In the genomic region with DNA sequence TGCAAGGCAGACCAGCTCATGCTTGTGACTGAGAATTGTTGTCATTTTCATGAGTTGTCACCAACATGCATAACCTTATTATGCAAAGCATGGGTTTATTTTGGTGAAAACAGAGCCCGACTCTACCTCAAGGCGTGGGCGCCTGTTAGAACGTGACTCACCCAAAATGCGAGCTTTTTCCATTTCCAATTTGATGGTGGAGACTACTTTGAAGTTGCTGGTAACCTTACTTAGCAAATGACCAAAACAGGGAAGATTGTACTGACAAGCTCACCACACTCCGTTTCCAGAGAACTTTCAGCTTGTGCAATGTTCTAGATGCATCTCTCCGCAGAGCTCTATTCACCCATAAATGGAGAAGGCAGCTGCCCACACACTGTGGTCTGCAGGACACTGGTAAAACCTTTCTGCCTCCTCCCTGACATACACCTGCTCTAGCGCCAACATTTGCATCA, we compare ENCODE assay signal across 8 cellular contexts.
A peak's percentile ranks its signal among the peaks of the same experiment; 100 is the strongest.
DNase-seq lines count a peak whose midpoint lies in the region; ATAC-seq and FAIRE-seq lines count a peak whose summit lies in the region.

No MANE protein-coding gene starts in this region.

- H3K9ac ChIP-seq in neuronal stem cell (ENCODE audit: low read depth, low read length, poor library complexity): no peak overlapping the region

- peaks cover 5% of the 10 kb centered on the region for H3K27me3 Mint-ChIP-seq in activated CD8-positive, alpha-beta memory T cell treated with anti-CD3 and anti-CD28 coated beads, Interleukin-2, amount 10 ng/mL, durations not matched to agents 7 days and 5 days

- peaks cover 0 to 11% (median 0%) of the 10 kb centered on the region in 3 experiments for H3K27me3 ChIP-seq in neuronal stem cell (ENCODE audit: control insufficient read depth in 3 of 3, insufficient read depth in 3 of 3, low read depth in 1 of 3, low read length in 3 of 3)

- ATAC-seq in HG03045 (IDR thresholded peaks at IDR 0.05; ENCODE audit: unreplicated experiment): peak; percentile 80
- peak; percentile 76 for ATAC-seq in activated CD8-positive, alpha-beta memory T cell treated with anti-CD3 and anti-CD28 coated beads, Interleukin-2, amount 10 ng/mL, durations not matched to agents 7 days and 5 days

- H3K36me3 ChIP-seq in neuronal stem cell (replicated peaks in 1 of 2; ENCODE audit: control insufficient read depth in 2 of 2, insufficient read depth in 2 of 2, low read length in 2 of 2): no peaks in the 10 kb centered on the region

- peak; percentile 49 for FAIRE-seq in GM19239 (lab: Jason Lieb, UNC)

- no peak overlapping the region for H3K4me3 ChIP-seq in neuronal stem cell (ENCODE audit: low read length in 2 of 2)

- H3K27ac ChIP-seq in neuronal stem cell (replicated peaks; ENCODE audit: low read length): no peak overlapping the region

- H2AFZ ChIP-seq in neuronal stem cell (ENCODE audit: low read length): no peak overlapping the region

- H3K9me3 Mint-ChIP-seq in activated CD8-positive, alpha-beta memory T cell treated with anti-CD3 and anti-CD28 coated beads, Interleukin-2, amount 10 ng/mL, durations not matched to agents 7 days and 5 days (ENCODE audit: low read depth): no peaks in the 10 kb centered on the region

- CTCF ChIA-PET in activated CD8-positive, alpha-beta memory T cell treated with anti-CD3 and anti-CD28 coated beads, Interleukin-2, amount 10 ng/mL, durations not matched to agents 7 days and 5 days (lab: Charles Lee): no interaction called here

- no peaks in the 10 kb centered on the region for H3K36me3 Mint-ChIP-seq in activated CD8-positive, alpha-beta memory T cell treated with anti-CD3 and anti-CD28 coated beads, Interleukin-2, amount 10 ng/mL, durations not matched to agents 7 days and 5 days

- H3K27ac Mint-ChIP-seq in activated CD8-positive, alpha-beta memory T cell treated with anti-CD3 and anti-CD28 coated beads, Interleukin-2, amount 10 ng/mL, durations not matched to agents 7 days and 5 days: peak overlapping the region; percentile 22

- H3K4me1 Mint-ChIP-seq in activated CD8-positive, alpha-beta memory T cell treated with anti-CD3 and anti-CD28 coated beads, Interleukin-2, amount 10 ng/mL, durations not matched to agents 7 days and 5 days: peaks cover 24% of the 10 kb centered on the region

- H3K23ac ChIP-seq in neuronal stem cell (ENCODE audit: low read depth, low read length, poor library complexity): no peak overlapping the region

- no CpG with 5 or more reads among the region's 8 CpGs for WGBS in neuronal stem cell (ENCODE audit: extremely low coverage in 2 of 2, insufficient read length in 2 of 2, insufficient replicate concordance in 1 of 2), 2 donors

- H3K79me1 ChIP-seq in neuronal stem cell (ENCODE audit: low read depth, low read length): no peaks in the 10 kb centered on the region

- H4K8ac ChIP-seq in neuronal stem cell (ENCODE audit: low read depth, low read length): no peak overlapping the region

- no peak overlapping the region for H2BK12ac ChIP-seq in neuronal stem cell (ENCODE audit: low read length)

- H2AK5ac ChIP-seq in neuronal stem cell (ENCODE audit: low read depth, low read length): no peak overlapping the region

- H3K14ac ChIP-seq in neuronal stem cell (ENCODE audit: low read length): no peak overlapping the region

- no peak overlapping the region for H2BK15ac ChIP-seq in neuronal stem cell (ENCODE audit: low read length)

- H3K4ac ChIP-seq in neuronal stem cell (ENCODE audit: low read length): no peak overlapping the region

- no peak overlapping the region for H3K4me3 Mint-ChIP-seq in activated CD8-positive, alpha-beta memory T cell treated with anti-CD3 and anti-CD28 coated beads, Interleukin-2, amount 10 ng/mL, durations not matched to agents 7 days and 5 days

- H3K9me3 ChIP-seq in neuronal stem cell (replicated peaks in 1 of 2; ENCODE audit: control insufficient read depth in 2 of 2, insufficient read depth in 1 of 2, low read depth in 1 of 2, low read length in 2 of 2): no peaks in the 10 kb centered on the region

- no peak overlapping the region for H3K4me2 ChIP-seq in neuronal stem cell (ENCODE audit: insufficient read depth, low read length, poor library complexity, severe bottlenecking)

- H4K91ac ChIP-seq in neuronal stem cell (ENCODE audit: low read depth, low read length, poor library complexity): no peak overlapping the region

- no peak overlapping the region for H2BK120ac ChIP-seq in neuronal stem cell (ENCODE audit: low read depth, low read length)

- H3K18ac ChIP-seq in neuronal stem cell (ENCODE audit: low read length): no peak overlapping the region

- no peak overlapping the region for H2BK5ac ChIP-seq in neuronal stem cell (ENCODE audit: low read length)

- DNase-seq in GM19239 (ENCODE audit: insufficient read length, low spot score) (no peak), MV-4-11 (lab: John Stamatoyannopoulos, UW) (no peak), neuronal stem cell (ENCODE audit: low spot score) (no peak), NCI-H2029 treated with DMSO at 0.1 percent for 48 hours (lab: John Stamatoyannopoulos, UW) (no peak), HCEC 1CT (no peak)
- DNase-seq in activated CD8-positive, alpha-beta memory T cell treated with anti-CD3 and anti-CD28 coated beads, Interleukin-2, amount 10 ng/mL, durations not matched to agents 7 days and 5 days: peak; percentile 76
- DNase-seq in stimulated activated CD8-positive, alpha-beta memory T cell treated with anti-CD3 and anti-CD28 coated beads, Interleukin-12 subunit alpha, Interleukin-12 subunit beta, amount 100 ng/mL, for 24 hours (ENCODE audit: extremely low read depth): peak; percentile 27

- peaks cover 2 to 3% of the 10 kb centered on the region in 2 donors for H3K4me1 ChIP-seq in neuronal stem cell (ENCODE audit: control insufficient read depth in 2 of 2, insufficient read depth in 1 of 2, low read depth in 1 of 2, low read length in 2 of 2)

Comparison
In these comparisons a context has a peak if more than half of its experiments do, and no peak if none do; other contexts are left out.
1. DNase-seq: peak in activated CD8-positive, alpha-beta memory T cell treated with anti-CD3 and anti-CD28 coated beads, Interleukin-2, amount 10 ng/mL, durations not matched to agents 7 days and 5 days (single experiment) and stimulated activated CD8-positive, alpha-beta memory T cell treated with anti-CD3 and anti-CD28 coated beads, Interleukin-12 subunit alpha, Interleukin-12 subunit beta, amount 100 ng/mL, for 24 hours (single experiment); none in GM19239 (single experiment), MV-4-11 (single experiment), neuronal stem cell (single experiment), NCI-H2029 treated with DMSO at 0.1 percent for 48 hours (single experiment) and HCEC 1CT (single experiment).